8 cellular contexts compared by ENCODE assay signal in the genomic region with DNA sequence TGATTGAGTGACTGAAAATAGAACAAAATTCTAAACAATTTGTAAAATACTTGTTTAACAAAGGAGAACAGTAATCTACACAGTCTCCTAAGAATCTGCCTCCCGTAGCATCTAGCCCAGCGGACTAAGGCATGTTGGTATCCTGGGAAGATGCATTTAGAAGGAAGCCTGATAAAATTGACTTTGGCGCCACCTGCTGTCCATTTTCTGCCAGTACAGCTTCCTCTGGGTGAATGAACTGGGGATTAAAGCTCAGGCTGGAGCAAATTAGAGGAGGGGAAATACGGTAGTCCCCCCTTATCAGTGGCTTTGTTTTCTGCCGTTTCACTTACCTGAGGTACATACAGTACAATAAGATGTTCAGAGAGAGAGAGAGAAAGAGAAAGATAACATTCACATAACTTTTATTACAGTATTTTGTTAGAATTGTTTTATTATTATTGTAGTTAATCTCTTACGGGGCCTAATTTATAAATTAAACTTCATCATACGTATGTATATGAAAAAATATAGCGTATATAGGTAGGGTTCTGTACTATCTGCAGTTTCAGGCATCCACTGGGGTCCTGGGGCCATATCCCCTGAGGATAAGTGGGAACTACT.
DNase-seq lines count a peak whose midpoint lies in the region; ATAC-seq and TF ChIP-seq lines count a peak whose summit lies in the region.

No MANE protein-coding gene starts in this region.

- DNase-seq in HCEC 1CT: peak; percentile 55
- DNase-seq in NCI-H2227 (lab: John Stamatoyannopoulos, UW; ENCODE audit: unreplicated experiment): peak; percentile 80
- DNase-seq in activated CD4-positive, alpha-beta T cell treated with anti-CD3 and anti-CD28 coated beads for 24 hours (ENCODE audit: low read depth in 2 of 2): peak; percentile 60 to 67
- DNase-seq in choroid plexus epithelial cell (ENCODE audit: low read depth): peak; percentile 80
- peak; percentile 73 for DNase-seq in left lobe of liver (ENCODE audit: low spot score)
- peak; percentile 49 to 67 for DNase-seq in stimulated activated CD4-positive, alpha-beta T cell treated with anti-CD3 and anti-CD28 coated beads, Interleukin-4, amount 100 ng/mL, for 48 hours (ENCODE audit: low read depth in 2 of 2)

- ATAC-seq in left lobe of liver (peak; percentile 94), HG02938 (IDR thresholded peaks at IDR 0.05; ENCODE audit: unreplicated experiment) (no peak)

- no peaks in the 10 kb centered on the region for H3K9me2 ChIP-seq in DOHH2 (replicated peaks; ENCODE audit: control insufficient read depth, low read length)

- peaks cover 21% of the 10 kb centered on the region for H3K27me3 ChIP-seq in DOHH2 (ENCODE audit: control insufficient read depth, low read length)

- no peaks in the 10 kb centered on the region for H3K36me3 ChIP-seq in DOHH2 (ENCODE audit: control insufficient read depth, low read length)

- no peak overlapping the region for H3K27ac ChIP-seq in DOHH2 (ENCODE audit: low read depth, low read length)

- no peaks in the 10 kb centered on the region for H3K4me1 ChIP-seq in DOHH2 (ENCODE audit: control insufficient read depth, low read length)

- no peaks in the 10 kb centered on the region for H3F3A ChIP-seq in DOHH2 (ENCODE audit: control insufficient read depth, insufficient read depth)

- H4K20me1 ChIP-seq in DOHH2 (ENCODE audit: control insufficient read depth, insufficient read depth, low read depth, low read length): no peaks in the 10 kb centered on the region

- no peak overlapping the region for H3K4me3 ChIP-seq in DOHH2 (ENCODE audit: low read length)
- H3K4me3 ChIP-seq in choroid plexus epithelial cell (ENCODE audit: low read depth, low read length): no peak overlapping the region

- H3K9me3 ChIP-seq in DOHH2 (ENCODE audit: control insufficient read depth, insufficient read depth, low read length): no peaks in the 10 kb centered on the region

- no peak overlapping the region for H3K4me2 ChIP-seq in DOHH2 (ENCODE audit: low read length)

- TF ChIP-seq CTCF in DOHH2 (IDR thresholded peaks at IDR 0.05; ENCODE audit: low read depth, low read length, poor library complexity, severe bottlenecking) (peak; percentile 88), choroid plexus epithelial cell (conservative IDR thresholded peaks at IDR 0.05; ENCODE audit: low read depth, low read length) (peak; percentile 94)

- no peaks in the 10 kb centered on the region for H3K79me2 ChIP-seq in DOHH2 (ENCODE audit: control insufficient read depth, low read length)
